ENCODE assay signal across 17 cellular contexts in the genomic region with DNA sequence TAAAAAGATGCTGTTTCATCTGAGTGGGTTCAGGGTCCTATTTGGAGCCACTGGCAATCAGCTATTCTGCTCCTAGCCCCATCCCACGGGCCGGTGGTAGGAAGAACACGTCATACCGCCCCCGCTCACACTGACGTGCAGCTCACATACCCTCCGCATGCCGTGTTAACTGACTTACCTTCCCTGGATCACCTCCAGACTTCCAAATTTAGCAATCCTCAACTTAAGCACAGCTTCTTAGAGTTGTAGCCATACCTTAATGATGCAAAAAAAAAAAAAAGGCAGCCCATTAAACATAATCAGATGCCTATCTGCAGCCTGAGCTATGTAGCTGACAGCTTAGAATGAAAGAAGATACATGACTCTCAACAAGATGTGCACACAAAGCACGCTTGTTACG.
"Had no signal": no experiment of that assay in that cellular context is flagged by ENCODE, and none has a peak within 500 bp of the region (broad histone marks: within the 10 kb centered on the region; RNA-seq: fewer than 3 reads in every experiment).

No MANE protein-coding gene starts in this region.

- ATAC-seq: activated CD8-positive, alpha-beta T cell treated with anti-CD3 and anti-CD28 coated beads, Interleukin-2, amount 10 ng/mL, durations not matched to agents 7 days and 5 days; activated naive CD8-positive, alpha-beta T cell treated with anti-CD3 and anti-CD28 coated beads, Interleukin-2, amount 50 U/mL, for 24 hours; heart left ventricle; left lobe of liver; natural killer cell treated with Interleukin-12 subunit alpha and Interleukin-12 subunit beta and Interleukin-15 and Interleukin-18, amount 100 ng/mL, for 72 hours; stimulated activated naive CD8-positive, alpha-beta T cell treated with anti-CD3 and anti-CD28 coated beads, Interleukin-15, amount 100 ng/mL, for 72 hours; T-cell had no signal

- H3K4me1 Mint-ChIP-seq: activated naive CD8-positive, alpha-beta T cell treated with anti-CD3 and anti-CD28 coated beads, Interleukin-2, amount 50 U/mL, for 24 hours; memory B cell; stimulated activated naive CD8-positive, alpha-beta T cell treated with anti-CD3 and anti-CD28 coated beads, Interleukin-15, amount 100 ng/mL, for 72 hours; T-cell had no signal

- DNase-seq: activated CD8-positive, alpha-beta T cell treated with anti-CD3 and anti-CD28 coated beads, Interleukin-2, amount 10 ng/mL, durations not matched to agents 7 days and 5 days; activated naive CD4-positive, alpha-beta T cell treated with Interleukin-2 at 50 U/mL for 16 hours; activated naive CD8-positive, alpha-beta T cell treated with anti-CD3 and anti-CD28 coated beads, Interleukin-2, amount 50 U/mL, for 24 hours; cortex of kidney; effector CD8-positive, alpha-beta T cell; heart left ventricle; stimulated activated CD4-positive, alpha-beta T cell treated with anti-CD3 and anti-CD28 coated beads, Interleukin-4, amount 100 ng/mL, for 4 hours; stimulated activated naive CD8-positive, alpha-beta T cell treated with anti-CD3 and anti-CD28 coated beads, Interleukin-15, amount 100 ng/mL, for 72 hours; T-cell; T1000 had no signal

- H3K27me3 ChIP-seq: vagina had no signal

- H3K27ac Mint-ChIP-seq: activated CD8-positive, alpha-beta T cell treated with anti-CD3 and anti-CD28 coated beads, Interleukin-2, amount 10 ng/mL, durations not matched to agents 7 days and 5 days; activated naive CD8-positive, alpha-beta T cell treated with anti-CD3 and anti-CD28 coated beads, Interleukin-2, amount 50 U/mL, for 24 hours; activated T-helper 1 cell treated with anti-CD3 and anti-CD28 coated beads, Interleukin-12 subunit alpha, Interleukin-12 subunit beta, Interleukin-2, Interleukin-4 antibody, amounts not matched to agents 30 ng/mL and 10 ng/mL and 1 ng/mL, durations not matched to agents 14 hours and 24 hours and 36 hours; memory B cell; natural killer cell treated with Interleukin-12 subunit alpha and Interleukin-12 subunit beta and Interleukin-15 and Interleukin-18, amount 100 ng/mL, for 72 hours; stimulated activated naive CD8-positive, alpha-beta T cell treated with anti-CD3 and anti-CD28 coated beads, Interleukin-15, amount 100 ng/mL, for 72 hours; T-cell had no signal

- H3K4me3 Mint-ChIP-seq: activated CD8-positive, alpha-beta T cell treated with anti-CD3 and anti-CD28 coated beads, Interleukin-2, amount 10 ng/mL, durations not matched to agents 7 days and 5 days; activated naive CD8-positive, alpha-beta T cell treated with anti-CD3 and anti-CD28 coated beads, Interleukin-2, amount 50 U/mL, for 24 hours; activated T-helper 1 cell treated with anti-CD3 and anti-CD28 coated beads, Interleukin-12 subunit alpha, Interleukin-12 subunit beta, Interleukin-2, Interleukin-4 antibody, amounts not matched to agents 30 ng/mL and 10 ng/mL and 1 ng/mL, durations not matched to agents 14 hours and 24 hours and 36 hours; memory B cell; natural killer cell treated with Interleukin-12 subunit alpha and Interleukin-12 subunit beta and Interleukin-15 and Interleukin-18, amount 100 ng/mL, for 72 hours; stimulated activated naive CD8-positive, alpha-beta T cell treated with anti-CD3 and anti-CD28 coated beads, Interleukin-15, amount 100 ng/mL, for 72 hours; T-cell had no signal

- H3K9me3 Mint-ChIP-seq: activated T-helper 1 cell treated with anti-CD3 and anti-CD28 coated beads, Interleukin-12 subunit alpha, Interleukin-12 subunit beta, Interleukin-2, Interleukin-4 antibody, amounts not matched to agents 30 ng/mL and 10 ng/mL and 1 ng/mL, durations not matched to agents 14 hours and 24 hours and 36 hours; natural killer cell treated with Interleukin-12 subunit alpha and Interleukin-12 subunit beta and Interleukin-15 and Interleukin-18, amount 100 ng/mL, for 72 hours; stimulated activated naive CD8-positive, alpha-beta T cell treated with anti-CD3 and anti-CD28 coated beads, Interleukin-15, amount 100 ng/mL, for 72 hours had no signal

- H3K4me3 ChIP-seq: heart left ventricle, skin epidermis, thoracic aorta, vagina had no signal

- H3K4me1 ChIP-seq: heart left ventricle, vagina had no signal

- H3K27me3 Mint-ChIP-seq: activated naive CD8-positive, alpha-beta T cell treated with anti-CD3 and anti-CD28 coated beads, Interleukin-2, amount 50 U/mL, for 24 hours; memory B cell had no signal

- H3K36me3 ChIP-seq: heart left ventricle, thoracic aorta, vagina had no signal

- H3K36me3 Mint-ChIP-seq: memory B cell; natural killer cell treated with Interleukin-12 subunit alpha and Interleukin-12 subunit beta and Interleukin-15 and Interleukin-18, amount 100 ng/mL, for 72 hours; T-cell had no signal

- H3K9me3 ChIP-seq: heart left ventricle, thoracic aorta, vagina had no signal

- H3K27ac ChIP-seq: heart left ventricle, thoracic aorta, vagina had no signal
